22 cellular contexts compared by ENCODE assay signal in genomic region chr12:3761116-3761770, GRCh38. TPM values are rescaled to one million over a fixed set of nuclear protein-coding genes. Genes with fewer than 3 reads are reported as not detected.
A peak's percentile ranks its signal among the peaks of the same experiment; 100 is the strongest.
DNase-seq lines count a peak whose midpoint lies in the region; ATAC-seq, FAIRE-seq and TF ChIP-seq lines count a peak whose summit lies in the region.
"Had no signal": no experiment of that assay in that cellular context is flagged by ENCODE, and none has a peak within 500 bp of the region (broad histone marks: within the 10 kb centered on the region; RNA-seq: fewer than 3 reads in every experiment).

No MANE protein-coding gene starts in this region.

- no peaks in the 10 kb centered on the region for H3K9me1 ChIP-seq in K562 (ENCODE audit: control insufficient read depth, insufficient read depth, low read length)

- no TSS peak for BruUV-seq in K562 (replicated peaks; lab: Mats Ljungman, UMichigan)

- TF ChIP-seq CTCF in K562 (IDR thresholded peaks at IDR 0.05 in 2 of 3, conservative IDR thresholded peaks at IDR 0.05 in 1 of 3; ENCODE audit: insufficient read depth in 2 of 3, low read depth in 1 of 3, low read length in 3 of 3) (no peak), fibroblast of villous mesenchyme (IDR thresholded peaks at IDR 0.05; ENCODE audit: insufficient read depth, low read depth, low read length) (no peak), right lobe of liver (IDR thresholded peaks at IDR 0.05) (no peak)

- H3K27me3 ChIP-seq in K562 (ENCODE audit: control insufficient read depth in 2 of 2, insufficient read depth in 2 of 2, low read length in 2 of 2) (no peaks in the 10 kb centered on the region; a peak in 1 of 5 replicates), right lobe of liver (no peaks in the 10 kb centered on the region)
- H3K27me3 ChIP-seq: MG63 had no signal

- no peaks in the 10 kb centered on the region for H3K9me3 Mint-ChIP-seq in stimulated activated effector memory CD8-positive, alpha-beta T cell treated with anti-CD3 and anti-CD28 coated beads, Interleukin-12 subunit alpha, Interleukin-12 subunit beta, amount 100 ng/mL, for 72 hours

- H3K4me1 Mint-ChIP-seq in stimulated activated effector memory CD8-positive, alpha-beta T cell treated with anti-CD3 and anti-CD28 coated beads, Interleukin-12 subunit alpha, Interleukin-12 subunit beta, amount 100 ng/mL, for 72 hours = peaks cover 8% of the 10 kb centered on the region

- H3K4me3 ChIP-seq in K562 = no peak overlapping the region
- H3K4me3 ChIP-seq in fibroblast of villous mesenchyme (ENCODE audit: low read depth, low read length) = no peak overlapping the region
- H3K4me3 ChIP-seq in right lobe of liver = no peak overlapping the region
- H3K4me3 ChIP-seq: HAP-1, MG63 had no signal

- no peaks in the 10 kb centered on the region for H3K36me3 Mint-ChIP-seq in stimulated activated effector memory CD8-positive, alpha-beta T cell treated with anti-CD3 and anti-CD28 coated beads, Interleukin-12 subunit alpha, Interleukin-12 subunit beta, amount 100 ng/mL, for 72 hours

- no peak overlapping the region for H3K27ac ChIP-seq in K562 (ENCODE audit: extremely low read depth, low read depth, low read length)
- no peak overlapping the region for H3K27ac ChIP-seq in right lobe of liver

- intact Hi-C loops in K562 (cut with micrococcal nuclease) (no loop called here), right lobe of liver (cut with DNase I) (no loop called here)

- no peak overlapping the region for H3K9ac ChIP-seq in K562 (ENCODE audit: insufficient read depth in 1 of 2, low read depth in 2 of 2, low read length in 2 of 2)
- H3K9ac ChIP-seq: SK-N-SH had no signal

- no peak for FAIRE-seq in K562 (lab: Jason Lieb, UNC)
- FAIRE-seq: GM12892, GM18507, HTR-8/SVneo had no signal

- no peaks in the 10 kb centered on the region for H3K79me2 ChIP-seq in K562 (ENCODE audit: control insufficient read depth, insufficient read depth, low read length)

- peak; percentile 53 for DNase-seq in NCI-H82 (lab: John Stamatoyannopoulos, UW)
- no peak for DNase-seq in K562 (ENCODE audit: extremely low read depth in 1 of 4, low spot score in 3 of 4)
- DNase-seq in fibroblast of villous mesenchyme (ENCODE audit: low read depth) = peak; percentile 33
- no peak for DNase-seq in stimulated activated effector memory CD8-positive, alpha-beta T cell treated with anti-CD3 and anti-CD28 coated beads, Interleukin-12 subunit alpha, Interleukin-12 subunit beta, amount 100 ng/mL, for 72 hours (ENCODE audit: low spot score in 2 of 2)
- DNase-seq in NCI-H2171 (lab: John Stamatoyannopoulos, UW) = no peak
- DNase-seq in right lobe of liver = no peak
- no peak for DNase-seq in NCI-H2029 (lab: John Stamatoyannopoulos, UW)
- DNase-seq: C1 segment of cervical spinal cord, DMS79, IMR-90, Karpas-422, MG63, NCI-H1092, NCI-H146, NCI-H2081 treated with DMSO at 0.1 percent for 48 hours, NCI-H748 treated with DMSO at 0.1 percent for 48 hours, SHP77, SK-N-SH had no signal

- no peaks in the 10 kb centered on the region for H3K36me3 ChIP-seq in K562 (ENCODE audit: control insufficient read depth, insufficient read depth, low read length)
- no peaks in the 10 kb centered on the region for H3K36me3 ChIP-seq in right lobe of liver
- H3K36me3 ChIP-seq: HAP-1, MG63 had no signal

- in situ Hi-C loops in K562 (cut with MboI) = no loop called here

- no peak overlapping the region for H3K27ac Mint-ChIP-seq in stimulated activated effector memory CD8-positive, alpha-beta T cell treated with anti-CD3 and anti-CD28 coated beads, Interleukin-12 subunit alpha, Interleukin-12 subunit beta, amount 100 ng/mL, for 72 hours

- no peak for TF ChIP-seq RAD21 in K562 (CRISPR knock-in tag; conservative IDR thresholded peaks at IDR 0.05 in 1 of 2, IDR thresholded peaks at IDR 0.05 in 1 of 2)

- H3K4me1 ChIP-seq in K562 (replicated peaks in 1 of 2; ENCODE audit: control insufficient read depth in 2 of 2, insufficient read depth in 2 of 2, low read length in 2 of 2) (no peaks in the 10 kb centered on the region), right lobe of liver (peaks cover 0 to 18% (median 11%) of the 10 kb centered on the region in 4 donors)
- H3K4me1 ChIP-seq: HAP-1 had no signal

- no peak overlapping the region for H2AFZ ChIP-seq in K562 (ENCODE audit: low read depth, low read length)

- TF ChIP-seq POLR2A in K562 (conservative IDR thresholded peaks at IDR 0.05) (no peak), right lobe of liver (IDR thresholded peaks at IDR 0.05) (no peak)

- H3K4me3 Mint-ChIP-seq in stimulated activated effector memory CD8-positive, alpha-beta T cell treated with anti-CD3 and anti-CD28 coated beads, Interleukin-12 subunit alpha, Interleukin-12 subunit beta, amount 100 ng/mL, for 72 hours = no peak overlapping the region

- ATAC-seq in K562 = no peak
- ATAC-seq in stimulated activated effector memory CD8-positive, alpha-beta T cell treated with anti-CD3 and anti-CD28 coated beads, Interleukin-12 subunit alpha, Interleukin-12 subunit beta, amount 100 ng/mL, for 72 hours = peak; percentile 60
- ATAC-seq in right lobe of liver = no peak

- H3K4me2 ChIP-seq in K562 (ENCODE audit: insufficient read depth, low read length) = no peak overlapping the region
- H3K4me2 ChIP-seq: SK-N-SH had no signal

- CTCF ChIA-PET in K562 (lab: Yijun Ruan, JAX; ENCODE audit: low intra/inter-chr PET ratio) = no interaction called here

- H4K20me1 ChIP-seq in K562 (replicated peaks; ENCODE audit: control insufficient read depth, insufficient read depth, low read length) = no peaks in the 10 kb centered on the region

- no peak for TF ChIP-seq EP300 in K562 (IDR thresholded peaks at IDR 0.05; ENCODE audit: low read length)

- 1% methylated on average over 8 of the region's 9 CpGs for WGBS in K562 (ENCODE audit: insufficient coverage, low coverage, missing lambda C conversion rate)
- WGBS in right lobe of liver (ENCODE audit: insufficient coverage, low coverage, low lambda C conversion rate, missing lambda C conversion rate) = 17% methylated on average over 2 of the region's 9 CpGs

- no peaks in the 10 kb centered on the region for H3K9me3 ChIP-seq in K562 (replicated peaks; ENCODE audit: control insufficient read depth, insufficient read depth, low read depth, low read length)
- no peaks in the 10 kb centered on the region for H3K9me3 ChIP-seq in right lobe of liver
- H3K9me3 ChIP-seq: HAP-1, MG63, SK-N-SH had no signal

- POLR2A ChIA-PET in K562 (lab: Yijun Ruan, JAX) = no interaction called here

TF ChIP-seq in K562, 482 proteins besides CTCF, POLR2A, EP300 and RAD21:
- TF ChIP-seq HMBOX1 (IDR thresholded peaks at IDR 0.05) (peak; percentile 56; the same call in 1 of the 2 replicates), CBFA2T2 (conservative IDR thresholded peaks at IDR 0.05) (0 out of 2 replicates have a peak, but pooled peaks have one; percentile 3), OTX1 (CRISPR knock-in tag; IDR thresholded peaks at IDR 0.05) (no peak), PRPF4 (IDR thresholded peaks at IDR 0.05; ENCODE audit: insufficient read depth, low read depth, low read length, poor library complexity, severe bottlenecking) (no peak), TGIF2 (CRISPR knock-in tag; IDR thresholded peaks at IDR 0.05) (no peak), SIX5 (IDR thresholded peaks at IDR 0.05; ENCODE audit: borderline replicate concordance in 1 of 2, insufficient read depth in 1 of 2, low read depth in 1 of 2, low read length in 2 of 2) (no peak), TAL1 (IDR thresholded peaks at IDR 0.05) (peak; percentile 12; the same call in 1 of the 2 replicates)

RNA-seq across cellular contexts. Expression of gene CRACR2A, which starts 8.3 kb away (rescaled TPM):
- total RNA-seq in K562 (2011; cell fraction: chromatin; rRNA removed; ENCODE audit: low replicate concordance) = 44.8 and 46.3 TPM in 2 replicates
- total RNA-seq in K562 (2011; cell fraction: nucleolus; rRNA removed) = 26.6 and 28.7 TPM in 2 replicates
- total RNA-seq in K562 (2011; cell fraction: nucleoplasm; rRNA removed) = 30.8 and 33.4 TPM in 2 replicates
- total RNA-seq in K562 (2014; rRNA removed) (10.4 and 13.2 TPM in 2 replicates), K562 (2014; rRNA removed; fragmentation: Illumina TruSeq; extraction: Trizol) (10.4 and 11.2 TPM in 2 replicates), K562 (2015; rRNA removed; fragmentation: Illumina TruSeq; extraction: Trizol) (8.8 and 9.1 TPM in 2 replicates), K562 (2021) (12.7 and 15.1 TPM in 2 replicates), fibroblast of villous mesenchyme (9.5 and 15.5 TPM in 2 replicates), right lobe of liver (1 to 10 TPM in 3 of 6 experiments, under 1 TPM in 3; 0.43 to 1.5 (median 0.91) TPM)
- polyA plus RNA-seq in K562 (2011; rRNA removed) (8.1 and 10.3 TPM in 2 replicates), K562 (2014; fragmentation: Illumina TruSeq; extraction: Trizol) (10.2 and 11.6 TPM in 2 replicates), K562 (2014; fragmentation: Nextera tagmentation; extraction: Ambion mirVana) (1 to 10 TPM; 2.1 to 2.3 TPM), K562 (2014; rRNA removed) (10.0 and 12.8 TPM in 2 replicates)
- polyA plus RNA-seq in K562 (2011; cell fraction: cytosol; rRNA removed) = 4.7 and 5.6 TPM in 2 replicates
- polyA plus RNA-seq in K562 (2011; cell fraction: nucleus; rRNA removed) = 9.9 and 14.7 TPM in 2 replicates
- 5.5 and 7.5 TPM in 2 replicates for polyA plus RNA-seq in K562 (2012)
- 15.6 and 17.9 TPM in 2 replicates for polyA minus RNA-seq in K562 (2011; rRNA and poly(A)+ RNA removed)
- 4.1 and 11.5 TPM in 2 replicates for polyA minus RNA-seq in K562 (2011; cell fraction: cytosol; rRNA and poly(A)+ RNA removed)
- 18.2 and 20.4 TPM in 2 replicates for polyA minus RNA-seq in K562 (2011; cell fraction: nucleus; rRNA and poly(A)+ RNA removed)

Comparison
In these comparisons a context has a peak if more than half of its experiments do, and no peak if none do; other contexts are left out.
1. DNase-seq: peak in NCI-H82 (single experiment) and fibroblast of villous mesenchyme (single experiment); none in K562 (0 of 4), stimulated activated effector memory CD8-positive, alpha-beta T cell treated with anti-CD3 and anti-CD28 coated beads, Interleukin-12 subunit alpha, Interleukin-12 subunit beta, amount 100 ng/mL, for 72 hours (0 of 2), NCI-H2171 (single experiment), right lobe of liver (0 of 3) and NCI-H2029 (single experiment).